In genomic region chr20:31833130-31833930, GRCh38 we compare ENCODE assay signal across 8 cellular contexts. TPM values are rescaled to one million over a fixed set of nuclear protein-coding genes. Genes with fewer than 3 reads are reported as not detected.
DNase-seq lines count a peak whose midpoint lies in the region; ATAC-seq and TF ChIP-seq lines count a peak whose summit lies in the region.

No MANE protein-coding gene starts in this region.

- H3K4me3 ChIP-seq in vagina: no peak overlapping the region

- H3K27me3 Mint-ChIP-seq in activated CD8-positive, alpha-beta memory T cell treated with anti-CD3 and anti-CD28 coated beads, Interleukin-2, amount 10 ng/mL, durations not matched to agents 7 days and 5 days: peaks cover 4% of the 10 kb centered on the region

- intact Hi-C loops in vagina (cut with DNase I): no loop called here

- CTCF ChIA-PET in activated CD8-positive, alpha-beta memory T cell treated with anti-CD3 and anti-CD28 coated beads, Interleukin-2, amount 10 ng/mL, durations not matched to agents 7 days and 5 days (lab: Charles Lee): interaction anchor here (1.1 to 2.5 kb wide), 5 partner anchors 11 to 49 kb away, joined by 3 to 22 read pairs (median 6); partner anchors contain the start of gene FOXS1

- peak; percentile 38 for ATAC-seq in activated CD8-positive, alpha-beta memory T cell treated with anti-CD3 and anti-CD28 coated beads, Interleukin-2, amount 10 ng/mL, durations not matched to agents 7 days and 5 days
- ATAC-seq in omental fat pad (ENCODE audit: low FRiP score): no peak
- ATAC-seq in GM21515 (IDR thresholded peaks at IDR 0.05; ENCODE audit: unreplicated experiment): no peak

- H3K27me3 ChIP-seq in vagina: no peaks in the 10 kb centered on the region

- peaks cover 21% of the 10 kb centered on the region for H3K4me1 ChIP-seq in vagina

- H3K9me3 ChIP-seq in vagina: no peaks in the 10 kb centered on the region

- TF ChIP-seq CTCF in omental fat pad (IDR thresholded peaks at IDR 0.05): no peak
- peak in 2 of 3 experiments; percentile 19 to 43 for TF ChIP-seq CTCF in vagina (IDR thresholded peaks at IDR 0.05)

- TF ChIP-seq POLR2A in erythroblast (IDR thresholded peaks at IDR 0.05; ENCODE audit: low read length) (no peak), vagina (IDR thresholded peaks at IDR 0.05) (no peak)

- DNase-seq in NCI-H2196 (lab: John Stamatoyannopoulos, UW; ENCODE audit: unreplicated experiment) (peak; percentile 68), NCI-H2196 treated with DMSO at 0.1 percent for 48 hours (lab: John Stamatoyannopoulos, UW; ENCODE audit: unreplicated experiment) (no peak), NCI-H1930 (lab: John Stamatoyannopoulos, UW) (peak; percentile 28 to 64), erythroblast (lab: John Stamatoyannopoulos, UW) (peak; percentile 55 to 73), omental fat pad (ENCODE audit: low spot score) (peak; percentile 93), vagina (ENCODE audit: extremely low spot score in 2 of 2) (no peak)
- peak; percentile 74 for DNase-seq in activated CD8-positive, alpha-beta memory T cell treated with anti-CD3 and anti-CD28 coated beads, Interleukin-2, amount 10 ng/mL, durations not matched to agents 7 days and 5 days

- no peaks in the 10 kb centered on the region for H3K36me3 ChIP-seq in vagina

- peaks cover 25% of the 10 kb centered on the region for H3K4me1 Mint-ChIP-seq in activated CD8-positive, alpha-beta memory T cell treated with anti-CD3 and anti-CD28 coated beads, Interleukin-2, amount 10 ng/mL, durations not matched to agents 7 days and 5 days

- no peak overlapping the region for H3K27ac Mint-ChIP-seq in activated CD8-positive, alpha-beta memory T cell treated with anti-CD3 and anti-CD28 coated beads, Interleukin-2, amount 10 ng/mL, durations not matched to agents 7 days and 5 days

- no peak overlapping the region for H3K4me3 Mint-ChIP-seq in activated CD8-positive, alpha-beta memory T cell treated with anti-CD3 and anti-CD28 coated beads, Interleukin-2, amount 10 ng/mL, durations not matched to agents 7 days and 5 days

- no peak overlapping the region for H3K27ac ChIP-seq in vagina

- H3K9me3 Mint-ChIP-seq in activated CD8-positive, alpha-beta memory T cell treated with anti-CD3 and anti-CD28 coated beads, Interleukin-2, amount 10 ng/mL, durations not matched to agents 7 days and 5 days (ENCODE audit: low read depth): no peaks in the 10 kb centered on the region

- H3K36me3 Mint-ChIP-seq in activated CD8-positive, alpha-beta memory T cell treated with anti-CD3 and anti-CD28 coated beads, Interleukin-2, amount 10 ng/mL, durations not matched to agents 7 days and 5 days: no peaks in the 10 kb centered on the region

RNA-seq across cellular contexts. Expression of gene FOXS1, which starts 12.1 kb away (rescaled TPM):
- not detected for total RNA-seq in activated CD8-positive, alpha-beta memory T cell treated with anti-CD3 and anti-CD28 coated beads, Interleukin-2, amount 10 ng/mL, durations not matched to agents 7 days and 5 days
- total RNA-seq in omental fat pad (1 to 10 TPM in 1 of 4 donors, under 1 TPM in 2, not detected in 1; 0.48 to 1.3 (median 0.63) TPM), vagina (not detected)

RNA-seq across cellular contexts. Expression of gene MYLK2, which starts 14.2 kb away (rescaled TPM):
- 1 to 10 TPM in 1 of 2 experiments, under 1 TPM in 1; 0.42 to 1.2 TPM for total RNA-seq in activated CD8-positive, alpha-beta memory T cell treated with anti-CD3 and anti-CD28 coated beads, Interleukin-2, amount 10 ng/mL, durations not matched to agents 7 days and 5 days
- total RNA-seq in omental fat pad (under 1 TPM in 1 of 4 donors, not detected in 3; 0.12 TPM), vagina (not detected)

RNA-seq across cellular contexts. Expression of gene DUSP15, which starts 37.0 kb away (rescaled TPM):
- total RNA-seq in activated CD8-positive, alpha-beta memory T cell treated with anti-CD3 and anti-CD28 coated beads, Interleukin-2, amount 10 ng/mL, durations not matched to agents 7 days and 5 days: not detected
- total RNA-seq in omental fat pad (1 to 10 TPM in 1 of 4 donors, under 1 TPM in 2, not detected in 1; 0.84 to 3.7 (median 0.96) TPM), vagina (2.5 TPM)

RNA-seq across cellular contexts. Expression of gene TTLL9, which starts 37.1 kb away (rescaled TPM):
- total RNA-seq in activated CD8-positive, alpha-beta memory T cell treated with anti-CD3 and anti-CD28 coated beads, Interleukin-2, amount 10 ng/mL, durations not matched to agents 7 days and 5 days: not detected
- total RNA-seq in omental fat pad: 1 to 10 TPM in 1 of 4 donors, under 1 TPM in 3; 0.24 to 1.4 (median 0.28) TPM
- not detected for total RNA-seq in vagina

Comparison
In these comparisons a context has a peak if more than half of its experiments do, and no peak if none do; other contexts are left out.
1. DNase-seq: peak in NCI-H2196 (single experiment), NCI-H1930 (2 of 2), activated CD8-positive, alpha-beta memory T cell treated with anti-CD3 and anti-CD28 coated beads, Interleukin-2, amount 10 ng/mL, durations not matched to agents 7 days and 5 days (single experiment), erythroblast (2 of 2) and omental fat pad (single experiment); none in NCI-H2196 treated with DMSO at 0.1 percent for 48 hours (single experiment) and vagina (0 of 2).
2. CTCF ChIP-seq: peak in vagina (2 of 3); none in omental fat pad (0 of 3).